7 cellular contexts compared by ENCODE assay signal in the genomic region with DNA sequence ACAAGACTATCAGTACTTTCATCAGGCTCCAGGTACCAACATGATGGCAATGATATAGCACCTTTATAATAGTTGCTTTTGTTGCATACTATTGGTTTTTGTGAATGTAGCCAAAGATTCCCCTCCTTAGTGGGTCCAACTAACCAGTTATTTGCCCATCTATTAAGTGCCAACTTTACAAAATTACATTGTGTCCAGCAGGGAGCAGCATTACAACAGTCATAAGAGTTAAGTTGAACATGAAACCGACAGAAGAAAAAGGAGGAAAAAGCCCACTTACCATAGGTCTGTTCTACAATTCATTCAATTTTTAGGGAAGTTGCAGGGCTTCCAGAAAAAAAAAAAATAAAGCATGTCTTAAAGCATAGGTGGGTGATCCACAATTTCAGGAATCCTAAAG. TPM values are rescaled to one million over a fixed set of nuclear protein-coding genes. Genes with fewer than 3 reads are reported as not detected.
DNase-seq lines count a peak whose midpoint lies in the region; ATAC-seq, FAIRE-seq and TF ChIP-seq lines count a peak whose summit lies in the region.

No MANE protein-coding gene starts in this region.

- no peaks in the 10 kb centered on the region for H3K36me3 ChIP-seq in SU-DHL-6 (ENCODE audit: low read length)

- peaks cover 7% of the 10 kb centered on the region for H3K36me3 Mint-ChIP-seq in natural killer cell treated with Interleukin-12 subunit alpha and Interleukin-12 subunit beta and Interleukin-15 and Interleukin-18, amount 100 ng/mL, for 72 hours

- peak; percentile 66 for ATAC-seq in HG03469 (IDR thresholded peaks at IDR 0.05; ENCODE audit: unreplicated experiment)
- no peak for ATAC-seq in natural killer cell treated with Interleukin-12 subunit alpha and Interleukin-12 subunit beta and Interleukin-15 and Interleukin-18, amount 100 ng/mL, for 72 hours
- no peak for ATAC-seq in HG02840 (IDR thresholded peaks at IDR 0.05; ENCODE audit: low FRiP score, unreplicated experiment)

- FAIRE-seq in islet of Langerhans (lab: Jason Lieb, UNC) = peak; percentile 90

- in situ Hi-C loops in G401 (cut with HindIII; ENCODE audit: low sequenced_read_pairs) = no loop called here

- no peak overlapping the region for H3K4me2 ChIP-seq in SU-DHL-6 (ENCODE audit: low read depth, low read length, poor library complexity, severe bottlenecking)

- H3F3A ChIP-seq in SU-DHL-6 (ENCODE audit: insufficient read depth) = peaks cover 7% of the 10 kb centered on the region; the same call in 1 of the 2 replicates

- no peak overlapping the region for H3K27ac ChIP-seq in SU-DHL-6 (ENCODE audit: low read depth, low read length)

- H3K9me3 ChIP-seq in SU-DHL-6 (ENCODE audit: insufficient read depth, low read length) = no peaks in the 10 kb centered on the region

- peak; percentile 54 for DNase-seq in G401 (ENCODE audit: low spot score)
- DNase-seq in natural killer cell treated with Interleukin-12 subunit alpha and Interleukin-12 subunit beta and Interleukin-15 and Interleukin-18, amount 100 ng/mL, for 72 hours (ENCODE audit: low spot score) = no peak
- no peak for DNase-seq in stimulated activated CD4-positive, alpha-beta T cell treated with anti-CD3 and anti-CD28 coated beads, Interleukin-2, amount 100 ng/mL, for 24 hours

- no peak overlapping the region for H3K27ac Mint-ChIP-seq in natural killer cell treated with Interleukin-12 subunit alpha and Interleukin-12 subunit beta and Interleukin-15 and Interleukin-18, amount 100 ng/mL, for 72 hours

- peak; percentile 43 for TF ChIP-seq CTCF in SU-DHL-6 (IDR thresholded peaks at IDR 0.05; ENCODE audit: insufficient read depth, low read length, poor library complexity, severe bottlenecking)

- no peak overlapping the region for H2AFZ ChIP-seq in SU-DHL-6 (ENCODE audit: low read depth, low read length, severe bottlenecking)

- H3K4me1 Mint-ChIP-seq in natural killer cell treated with Interleukin-12 subunit alpha and Interleukin-12 subunit beta and Interleukin-15 and Interleukin-18, amount 100 ng/mL, for 72 hours (ENCODE audit: low read depth in 2 of 2) = peaks cover 12 to 14% of the 10 kb centered on the region in 2 donors

- H3K4me3 Mint-ChIP-seq in natural killer cell treated with Interleukin-12 subunit alpha and Interleukin-12 subunit beta and Interleukin-15 and Interleukin-18, amount 100 ng/mL, for 72 hours = no peak overlapping the region

- peaks cover 59% of the 10 kb centered on the region for H3K79me2 ChIP-seq in SU-DHL-6 (ENCODE audit: insufficient read depth, low read length)

- no peak overlapping the region for H3K9ac ChIP-seq in SU-DHL-6 (ENCODE audit: low read length)

- no peaks in the 10 kb centered on the region for H3K27me3 ChIP-seq in SU-DHL-6 (ENCODE audit: low read length)

- peaks cover 11% of the 10 kb centered on the region; the same call in 1 of the 2 replicates for H4K20me1 ChIP-seq in SU-DHL-6 (ENCODE audit: low read depth, low read length)

- H3K27me3 Mint-ChIP-seq in natural killer cell treated with Interleukin-12 subunit alpha and Interleukin-12 subunit beta and Interleukin-15 and Interleukin-18, amount 100 ng/mL, for 72 hours = no peaks in the 10 kb centered on the region

- no peak overlapping the region for H3K4me3 ChIP-seq in SU-DHL-6 (ENCODE audit: insufficient read depth, low read length, poor library complexity, severe bottlenecking)

- no peaks in the 10 kb centered on the region for H3K9me2 ChIP-seq in SU-DHL-6 (replicated peaks; ENCODE audit: insufficient read depth, low read length)

- H3K9me3 Mint-ChIP-seq in natural killer cell treated with Interleukin-12 subunit alpha and Interleukin-12 subunit beta and Interleukin-15 and Interleukin-18, amount 100 ng/mL, for 72 hours = no peaks in the 10 kb centered on the region

RNA-seq across cellular contexts. Expression of a gene that starts 21.6 kb away (rescaled TPM):
- total RNA-seq in G401 (2014; rRNA removed; shearing (Covaris generic)) = 74.3 and 96.1 TPM in 2 replicates
- total RNA-seq in natural killer cell treated with Interleukin-12 subunit alpha and Interleukin-12 subunit beta and Interleukin-15 and Interleukin-18, amount 100 ng/mL, for 72 hours = 10 to 100 TPM; 24.9 TPM

RNA-seq across cellular contexts. Expression of a gene that starts 21.7 kb away (rescaled TPM):
- total RNA-seq in G401 (2014; rRNA removed; shearing (Covaris generic)) = 36.5 and 48.8 TPM in 2 replicates
- 10 to 100 TPM; 20.6 to 24.3 TPM for total RNA-seq in natural killer cell treated with Interleukin-12 subunit alpha and Interleukin-12 subunit beta and Interleukin-15 and Interleukin-18, amount 100 ng/mL, for 72 hours
